ENCODE assay signal across 15 cellular contexts in genomic region chr1:230359992-230360391, GRCh38.
DNase-seq lines count a peak whose midpoint lies in the region; ATAC-seq and TF ChIP-seq lines count a peak whose summit lies in the region.
"Had no signal": no experiment of that assay in that cellular context is flagged by ENCODE, and none has a peak within 500 bp of the region (broad histone marks: within the 10 kb centered on the region; RNA-seq: fewer than 3 reads in every experiment).

No MANE protein-coding gene starts in this region.

- H3K27ac ChIP-seq in mesendoderm (ENCODE audit: low read depth, low read length) (no peak overlapping the region), sigmoid colon (no peak overlapping the region)

- H2AK5ac ChIP-seq in mesendoderm (ENCODE audit: low read length), result no peak overlapping the region

- no peak overlapping the region for H3K4ac ChIP-seq in mesendoderm (ENCODE audit: low read depth, low read length)

- no peak overlapping the region for H3K18ac ChIP-seq in mesendoderm (ENCODE audit: low read length)

- H3K36me3 ChIP-seq in mesendoderm (ENCODE audit: control insufficient read depth, insufficient read depth, low read length) (no peaks in the 10 kb centered on the region), sigmoid colon (no peaks in the 10 kb centered on the region)

- TF ChIP-seq EP300 in sigmoid colon (IDR thresholded peaks at IDR 0.05), result no peak

- no peak overlapping the region for H4K5ac ChIP-seq in mesendoderm (ENCODE audit: low read length)

- H3K9ac ChIP-seq in mesendoderm (ENCODE audit: low read length), result no peak overlapping the region

- ATAC-seq in HG02798 (IDR thresholded peaks at IDR 0.05; ENCODE audit: poor library complexity, unreplicated experiment), result no peak
- ATAC-seq: naive thymus-derived CD4-positive, alpha-beta T cell had no signal

- H3K4me1 ChIP-seq in mesendoderm (ENCODE audit: control insufficient read depth, low read depth, low read length) (no peaks in the 10 kb centered on the region), sigmoid colon (no peaks in the 10 kb centered on the region)

- no peak overlapping the region for H3K23ac ChIP-seq in mesendoderm (ENCODE audit: low read length)

- no peak overlapping the region for H3K4me2 ChIP-seq in mesendoderm (ENCODE audit: low read length)

- no peak for TF ChIP-seq POLR2A in sigmoid colon (IDR thresholded peaks at IDR 0.05)

- H2BK5ac ChIP-seq in mesendoderm (ENCODE audit: low read length), result no peak overlapping the region

- H3K56ac ChIP-seq in mesendoderm (ENCODE audit: low read length), result no peak overlapping the region

- H3K9me3 ChIP-seq in sigmoid colon, result no peaks in the 10 kb centered on the region

- H2BK15ac ChIP-seq in mesendoderm (replicated peaks; ENCODE audit: low read depth), result no peak overlapping the region

- H2BK120ac ChIP-seq in mesendoderm (ENCODE audit: low read depth, low read length), result no peak overlapping the region

- no peaks in the 10 kb centered on the region for H3K79me2 ChIP-seq in mesendoderm (ENCODE audit: control insufficient read depth, insufficient read depth, low read length)

- H3K4me3 ChIP-seq in mesendoderm (ENCODE audit: low read length) (no peak overlapping the region), sigmoid colon (no peak overlapping the region)

- H4K8ac ChIP-seq in mesendoderm (ENCODE audit: low read depth, low read length), result no peak overlapping the region

- no CpG with 5 or more reads among the region's 3 CpGs for WGBS in mesendoderm (ENCODE audit: extremely low coverage, insufficient coverage, low lambda C conversion rate)
- WGBS in sigmoid colon, 2 donors, result 85 to 87% methylated on average over 3 of the region's 3 CpGs

- H3K79me1 ChIP-seq in mesendoderm (ENCODE audit: low read length), result no peaks in the 10 kb centered on the region

- intact Hi-C loops in sigmoid colon (cut with DNase I), result no loop called here

- H3K27me3 ChIP-seq in mesendoderm (ENCODE audit: insufficient read depth, low read length, poor library complexity), result no peaks in the 10 kb centered on the region
- peaks cover 0 to 4% (median 0%) of the 10 kb centered on the region in 3 donors for H3K27me3 ChIP-seq in sigmoid colon

- DNase-seq in EL, result peak; percentile 94
- DNase-seq in NCI-H226, result peak; percentile 6
- peak; percentile 76 for DNase-seq in epidermal melanocyte (ENCODE audit: insufficient read length, low spot score)
- DNase-seq in mesendoderm, result peak; percentile 32
- no peak for DNase-seq in NAMALWA (ENCODE audit: low spot score)
- DNase-seq in sigmoid colon, result no peak
- DNase-seq in NCI-H1092 (lab: John Stamatoyannopoulos, UW), result no peak
- DNase-seq: activated CD4-positive, CD25-positive, alpha-beta regulatory T cell; activated CD8-positive, alpha-beta memory T cell treated with anti-CD3 and anti-CD28 coated beads, Interleukin-2, amount 50 U/mL, for 4 hours; activated naive CD8-positive, alpha-beta T cell treated with anti-CD3 and anti-CD28 coated beads, Interleukin-2, amount 10 ng/mL, durations not matched to agents 7 days and 5 days; CD8-positive, alpha-beta memory T cell; dermis blood vessel endothelial cell; naive thymus-derived CD4-positive, alpha-beta T cell; NCI-H2029 had no signal

- no peak for TF ChIP-seq CTCF in sigmoid colon (IDR thresholded peaks at IDR 0.05)

Comparison
In these comparisons a context has a peak if more than half of its experiments do, and no peak if none do; other contexts are left out.
1. DNase-seq: peak in EL (single experiment), NCI-H226 (single experiment), epidermal melanocyte (single experiment) and mesendoderm (single experiment); none in NAMALWA (single experiment), sigmoid colon (single experiment) and NCI-H1092 (single experiment).